In genomic region chr1:154969741-154970452, GRCh38 we compare ENCODE assay signal across 8 cellular contexts. TPM values are rescaled to one million over a fixed set of nuclear protein-coding genes. Genes with fewer than 3 reads are reported as not detected.
A peak's percentile ranks its signal among the peaks of the same experiment; 100 is the strongest.
DNase-seq lines count a peak whose midpoint lies in the region; ATAC-seq and TF ChIP-seq lines count a peak whose summit lies in the region.

No MANE protein-coding gene starts in this region.

- H3K27ac ChIP-seq in HCT116 (ENCODE audit: low read depth, low read length): peak overlapping the region; percentile 86
- H3K27ac ChIP-seq in adrenal gland: peak overlapping the region; percentile 93 to 100 (median 99)
- H3K27ac ChIP-seq in spleen: peak overlapping the region; percentile 88 to 100 (median 98)

- POLR2A ChIA-PET in HCT116 (lab: Charles Lee): interaction anchor here (1.1 to 5.4 kb wide), 8 partner anchors 8 to 33 kb away, joined by 4 to 46 read pairs (median 8); partner anchors contain the start of genes FLAD1, PBXIP1, PMVK and PYGO2

- no peak for DNase-seq in HCT116 (ENCODE audit: low read depth, low spot score)
- peak in 4 of 7 donors; percentile 48 to 59 (median 54) for DNase-seq in adrenal gland
- peak; percentile 76 for DNase-seq in spleen
- no peak for DNase-seq in NCI-H2196 (lab: John Stamatoyannopoulos, UW; ENCODE audit: unreplicated experiment)
- no peak for DNase-seq in activated T-cell treated with anti-CD3 and anti-CD28 coated beads for 4 hours

- TF ChIP-seq POLR2A in HCT116 (IDR thresholded peaks at IDR 0.05; ENCODE audit: borderline replicate concordance, extremely low read depth, insufficient read depth, insufficient read length): no peak
- TF ChIP-seq POLR2A in adrenal gland (IDR thresholded peaks at IDR 0.05): no peak
- no peak for TF ChIP-seq POLR2A in spleen (IDR thresholded peaks at IDR 0.05)

- no TSS peak for BruUV-seq in HCT116 (replicated peaks; lab: Mats Ljungman, UMichigan)

- ATAC-seq in HCT116 (no peak), HG03354 (IDR thresholded peaks at IDR 0.05; ENCODE audit: poor library complexity, severe bottlenecking, unreplicated experiment) (no peak), GM21381 (IDR thresholded peaks at IDR 0.05; ENCODE audit: unreplicated experiment) (no peak)

- no peaks in the 10 kb centered on the region for H3K9me2 ChIP-seq in HCT116 (ENCODE audit: insufficient read depth)

- H3K9me3 ChIP-seq in HCT116 (ENCODE audit: control insufficient read depth in 1 of 2, insufficient read depth in 1 of 2, low read depth in 1 of 2, low read length in 2 of 2) (no peaks in the 10 kb centered on the region), adrenal gland (replicated peaks in 1 of 3) (no peaks in the 10 kb centered on the region), spleen (no peaks in the 10 kb centered on the region)

- H3K4me2 ChIP-seq in HCT116 (ENCODE audit: low read length): peak overlapping the region; percentile 90

- H3K27me3 ChIP-seq in HCT116 (ENCODE audit: insufficient read depth, low read length): no peaks in the 10 kb centered on the region
- H3K27me3 ChIP-seq in adrenal gland: no peaks in the 10 kb centered on the region
- H3K27me3 ChIP-seq in spleen (replicated peaks in 1 of 7): no peaks in the 10 kb centered on the region

- H3K4me1 ChIP-seq in HCT116 (ENCODE audit: control insufficient read depth in 1 of 2, insufficient read depth in 2 of 2, low read length in 2 of 2): peaks cover 33 to 61% of the 10 kb centered on the region in 2 experiments
- peaks cover 35 to 50% of the 10 kb centered on the region in 2 donors for H3K4me1 ChIP-seq in adrenal gland (replicated peaks in 1 of 2)
- H3K4me1 ChIP-seq in spleen: peaks cover 32 to 89% (median 75%) of the 10 kb centered on the region in 6 donors

- H3K36me3 ChIP-seq in HCT116 (ENCODE audit: control insufficient read depth in 1 of 2, insufficient read depth in 2 of 2, low read length in 2 of 2) (peaks cover 16 to 41% of the 10 kb centered on the region in 2 experiments; a peak in 3 of 4 replicates), adrenal gland (replicated peaks in 1 of 2) (peaks cover 0 to 35% of the 10 kb centered on the region in 2 donors), spleen (peaks cover 3 to 58% (median 39%) of the 10 kb centered on the region in 6 donors)

- TF ChIP-seq RAD21 in HCT116 (IDR thresholded peaks at IDR 0.05; ENCODE audit: low read depth): no peak

- H3K4me3 ChIP-seq in HCT116 (replicated peaks in 1 of 2; ENCODE audit: low read depth in 1 of 2, low read length in 2 of 2): peak overlapping the region; percentile 40 to 70
- H3K4me3 ChIP-seq in adrenal gland: peak overlapping the region in 3 of 4 donors; percentile 7 to 75 (median 8)
- H3K4me3 ChIP-seq in iPS-11a (ENCODE audit: low read depth, low read length): peak overlapping the region; percentile 68
- H3K4me3 ChIP-seq in spleen: peak overlapping the region; percentile 12 to 81 (median 32)

- H3K79me2 ChIP-seq in HCT116 (ENCODE audit: insufficient read depth, low read length): peaks cover 77% of the 10 kb centered on the region

- H3K9ac ChIP-seq in HCT116 (ENCODE audit: low read length): peak overlapping the region; percentile 86

- 23 to 31% (median 27%) methylated on average over 11 to 22 of the region's 22 CpGs for WGBS in adrenal gland, 4 donors
- 39 to 52% (median 45%) methylated on average over 16 to 22 of the region's 22 CpGs for WGBS in spleen, 5 donors

- intact Hi-C loops in HCT116 (cut with micrococcal nuclease): loop anchor here (5.0 kb wide), 2 partner anchors 92 to 167 kb away; partner anchors contain the start of genes EFNA4 and SLC50A1
- intact Hi-C loops in adrenal gland (cut with DNase I): loop anchor here in 1 of 2 donors (5.0 kb wide), 1 partner anchor 32 kb away; the partner anchor contains the start of gene ZBTB7B
- intact Hi-C loops in spleen (cut with DNase I; ENCODE audit: low total_unique reads): no loop called here

- RAD21 ChIA-PET in HCT116 (lab: Charles Lee; ENCODE audit: low non-redundant PET in 1 of 2, low total read pairs in 2 of 2, uncharacterized antibody in 2 of 2, unreplicated experiment in 2 of 2): interaction anchor here (0.6 to 1.0 kb wide), 2 partner anchors 30 to 48 kb away, joined by 3 read pairs; no protein-coding TSS in a partner anchor

- CTCF ChIA-PET in HCT116 (lab: Charles Lee): interaction anchor here (1.2 to 2.0 kb wide), 5 partner anchors 8 to 81 kb away, joined by 3 to 15 read pairs (median 5); partner anchors contain the start of genes ADAM15 and PYGO2

- H4K20me1 ChIP-seq in HCT116 (ENCODE audit: insufficient read depth): no peaks in the 10 kb centered on the region

- no peak for TF ChIP-seq CTCF in HCT116 (IDR thresholded peaks at IDR 0.05 in 2 of 3, conservative IDR thresholded peaks at IDR 0.05 in 1 of 3; ENCODE audit: borderline replicate concordance in 1 of 3, insufficient read depth in 1 of 3, low read depth in 2 of 3, low read length in 2 of 3)
- TF ChIP-seq CTCF in adrenal gland (IDR thresholded peaks at IDR 0.05): no peak
- no peak for TF ChIP-seq CTCF in spleen (IDR thresholded peaks at IDR 0.05 in 8 of 11, conservative IDR thresholded peaks at IDR 0.05 in 3 of 11)

- no peak overlapping the region for H2AFZ ChIP-seq in HCT116 (ENCODE audit: low read depth, low read length, poor library complexity, severe bottlenecking)

TF ChIP-seq in HCT116, 20 proteins besides CTCF, POLR2A, EP300 and RAD21:
- TF ChIP-seq MAX (IDR thresholded peaks at IDR 0.05): no peak
- no peak for TF ChIP-seq ZBTB33 (IDR thresholded peaks at IDR 0.05; ENCODE audit: extremely low read depth, insufficient replicate concordance, low read length)
- TF ChIP-seq EZH2phosphoT487 (IDR thresholded peaks at IDR 0.05; ENCODE audit: borderline replicate concordance): no peak
- TF ChIP-seq CBX3 (IDR thresholded peaks at IDR 0.05; ENCODE audit: low read depth): no peak
- TF ChIP-seq SRF (IDR thresholded peaks at IDR 0.05; ENCODE audit: low read depth): no peak
- TF ChIP-seq ATF3 (IDR thresholded peaks at IDR 0.05): no peak
- no peak for TF ChIP-seq ELF1 (IDR thresholded peaks at IDR 0.05; ENCODE audit: borderline replicate concordance, low read depth)
- no peak for TF ChIP-seq SIN3A (IDR thresholded peaks at IDR 0.05; ENCODE audit: low read depth)
- no peak for TF ChIP-seq ZNF274 (IDR thresholded peaks at IDR 0.05; ENCODE audit: low read depth, low read length)
- TF ChIP-seq JUND (IDR thresholded peaks at IDR 0.05): no peak
- TF ChIP-seq POLR2AphosphoS5 (IDR thresholded peaks at IDR 0.05; ENCODE audit: low read depth, low read length): no peak
- TF ChIP-seq YY1 (IDR thresholded peaks at IDR 0.05; ENCODE audit: extremely low read depth, insufficient replicate concordance, low read depth, low read length): no peak
- no peak for TF ChIP-seq EGR1 (IDR thresholded peaks at IDR 0.05; ENCODE audit: low read depth)
- no peak for TF ChIP-seq FOSL1 (IDR thresholded peaks at IDR 0.05; ENCODE audit: low read depth)
- TF ChIP-seq EZH2 (IDR thresholded peaks at IDR 0.05): no peak

RNA-seq across cellular contexts. Expression of gene SHC1, which starts 0.7 kb away (rescaled TPM):
- 148 TPM for total RNA-seq in HCT116 (2021; ENCODE audit: unreplicated experiment)
- 135 and 142 TPM in 2 replicates for polyA plus RNA-seq in HCT116 (2012)
- total RNA-seq in adrenal gland: 100 to 1,000 TPM in 7 of 8 donors, 10 to 100 TPM in 1; 86.2 to 240 (median 126) TPM
- 100 to 1,000 TPM; 167 to 260 (median 249) TPM for polyA plus RNA-seq in adrenal gland
- total RNA-seq in spleen: 100 to 1,000 TPM in 4 of 7 donors, 10 to 100 TPM in 3; 63.4 to 133 (median 108) TPM
- 10 to 100 TPM; 36.8 to 49.8 (median 48.6) TPM for polyA plus RNA-seq in spleen

RNA-seq across cellular contexts. Expression of gene CKS1B, which starts 4.6 kb away (rescaled TPM):
- total RNA-seq in HCT116 (2021; ENCODE audit: unreplicated experiment): 229 TPM
- 490 and 557 TPM in 2 replicates for polyA plus RNA-seq in HCT116 (2012)
- total RNA-seq in adrenal gland: 10 to 100 TPM; 23.2 to 41.4 (median 29.5) TPM
- 10 to 100 TPM; 12.4 to 51.0 (median 22.3) TPM for polyA plus RNA-seq in adrenal gland
- total RNA-seq in spleen: 10 to 100 TPM; 15.7 to 42.5 (median 27.2) TPM
- polyA plus RNA-seq in spleen: 10 to 100 TPM; 17.0 to 51.5 (median 43.2) TPM

RNA-seq across cellular contexts. Expression of gene PYGO2, which starts 8.3 kb away (rescaled TPM):
- 37.2 TPM for total RNA-seq in HCT116 (2021; ENCODE audit: unreplicated experiment)
- 17.0 and 22.1 TPM in 2 replicates for polyA plus RNA-seq in HCT116 (2012)
- total RNA-seq in adrenal gland: 10 to 100 TPM; 26.2 to 61.1 (median 43.4) TPM
- polyA plus RNA-seq in adrenal gland: 10 to 100 TPM; 28.2 to 44.1 (median 29.2) TPM
- 10 to 100 TPM; 28.4 to 36.6 (median 35.5) TPM for total RNA-seq in spleen
- 10 to 100 TPM; 19.8 to 35.7 (median 19.9) TPM for polyA plus RNA-seq in spleen

RNA-seq across cellular contexts. Expression of gene FLAD1, which starts 13.2 kb away (rescaled TPM):
- 58.4 TPM for total RNA-seq in HCT116 (2021; ENCODE audit: unreplicated experiment)
- polyA plus RNA-seq in HCT116 (2012): 49.9 and 53.7 TPM in 2 replicates
- 10 to 100 TPM; 21.6 to 43.0 (median 28.6) TPM for total RNA-seq in adrenal gland
- polyA plus RNA-seq in adrenal gland: 10 to 100 TPM; 30.7 to 65.5 (median 41.1) TPM
- total RNA-seq in spleen: 10 to 100 TPM; 27.1 to 35.8 (median 30.3) TPM
- polyA plus RNA-seq in spleen: 10 to 100 TPM; 31.9 to 43.4 (median 40.1) TPM

RNA-seq across cellular contexts. Expression of gene PBXIP1, which starts 14.0 kb away (rescaled TPM):
- total RNA-seq in HCT116 (2021; ENCODE audit: unreplicated experiment) (12.6 TPM), adrenal gland (100 to 1,000 TPM; 120 to 342 (median 271) TPM), spleen (100 to 1,000 TPM in 3 of 7 donors, 10 to 100 TPM in 4; 70.2 to 125 (median 95.0) TPM)
- 12.5 and 17.2 TPM in 2 replicates for polyA plus RNA-seq in HCT116 (2012)
- polyA plus RNA-seq in adrenal gland (100 to 1,000 TPM in 2 of 3 donors, 10 to 100 TPM in 1; 97.0 to 184 (median 110) TPM), spleen (10 to 100 TPM; 55.5 to 75.7 (median 62.2) TPM)

Comparison
In these comparisons a context has a peak if more than half of its experiments do, and no peak if none do; other contexts are left out.
1. DNase-seq: peak in adrenal gland (4 of 7) and spleen (single experiment); none in HCT116 (single experiment), NCI-H2196 (single experiment) and activated T-cell treated with anti-CD3 and anti-CD28 coated beads for 4 hours (single experiment).
2. H3K4me3 ChIP-seq: peak in every context shown above with its lines; median percentile 68 in iPS-11a; 55 in HCT116; 32 in spleen; 8 in adrenal gland.
3. Peak in every context shown above with its lines, with median percentiles within 50 percentile points of each other: H3K27ac ChIP-seq.